ENCODE assay signal across 8 cellular contexts in the genomic region with DNA sequence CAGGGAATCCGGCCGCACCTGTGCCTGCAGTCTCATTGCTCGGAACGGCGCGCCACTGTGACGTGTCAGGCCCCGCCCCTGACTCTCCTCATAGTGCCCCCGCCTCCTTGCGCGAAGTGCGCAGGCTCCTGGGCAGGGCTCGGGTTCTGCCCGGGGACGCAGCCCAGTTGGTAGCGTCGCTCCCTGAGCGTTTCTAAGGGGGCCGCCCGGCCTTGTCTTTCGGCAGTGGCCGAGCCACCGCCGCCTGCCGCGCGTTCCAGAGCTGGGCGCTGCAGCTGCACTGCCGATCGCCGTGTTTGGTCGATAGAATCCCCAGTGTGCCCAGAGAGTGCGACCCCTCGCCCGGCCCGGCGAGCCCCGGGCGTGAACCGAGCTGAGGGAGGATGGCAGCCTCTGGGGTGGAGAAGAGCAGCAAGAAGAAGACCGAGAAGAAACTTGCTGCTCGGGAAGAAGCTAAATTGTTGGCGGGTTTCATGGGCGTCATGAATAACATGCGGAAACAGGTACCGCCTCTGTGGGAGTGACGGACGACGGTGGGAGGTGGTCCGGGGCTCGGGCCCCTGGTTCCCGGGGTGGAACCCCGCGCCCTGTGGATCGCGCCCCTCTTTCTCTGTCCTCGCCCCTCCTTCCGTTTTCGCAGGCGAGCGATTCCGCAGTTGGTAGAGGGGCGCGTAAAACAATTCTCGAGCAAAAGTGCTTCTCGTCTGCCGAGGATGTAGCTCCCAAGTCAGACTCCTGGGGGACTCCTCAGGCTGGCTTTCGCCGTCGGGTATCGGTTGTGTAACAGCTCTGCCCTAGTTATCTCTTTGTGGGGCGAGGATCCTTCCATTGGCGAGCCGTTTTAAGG. TPM values are rescaled to one million over a fixed set of nuclear protein-coding genes. Genes with fewer than 3 reads are reported as not detected.
A peak's percentile ranks its signal among the peaks of the same experiment; 100 is the strongest.
DNase-seq lines count a peak whose midpoint lies in the region; ATAC-seq, FAIRE-seq and TF ChIP-seq lines count a peak whose summit lies in the region.

A gene with protein sequence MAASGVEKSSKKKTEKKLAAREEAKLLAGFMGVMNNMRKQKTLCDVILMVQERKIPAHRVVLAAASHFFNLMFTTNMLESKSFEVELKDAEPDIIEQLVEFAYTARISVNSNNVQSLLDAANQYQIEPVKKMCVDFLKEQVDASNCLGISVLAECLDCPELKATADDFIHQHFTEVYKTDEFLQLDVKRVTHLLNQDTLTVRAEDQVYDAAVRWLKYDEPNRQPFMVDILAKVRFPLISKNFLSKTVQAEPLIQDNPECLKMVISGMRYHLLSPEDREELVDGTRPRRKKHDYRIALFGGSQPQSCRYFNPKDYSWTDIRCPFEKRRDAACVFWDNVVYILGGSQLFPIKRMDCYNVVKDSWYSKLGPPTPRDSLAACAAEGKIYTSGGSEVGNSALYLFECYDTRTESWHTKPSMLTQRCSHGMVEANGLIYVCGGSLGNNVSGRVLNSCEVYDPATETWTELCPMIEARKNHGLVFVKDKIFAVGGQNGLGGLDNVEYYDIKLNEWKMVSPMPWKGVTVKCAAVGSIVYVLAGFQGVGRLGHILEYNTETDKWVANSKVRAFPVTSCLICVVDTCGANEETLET (plus strand): TSS at position 142 of the 847 bp plus-strand sequence. CDS start 242 bp downstream, at position 384.

- H3K9me3 ChIP-seq in OCI-LY3 (ENCODE audit: insufficient read depth, low read length) (no peaks in the 10 kb centered on the region; the same call in 1 of the 2 replicates), endothelial cell of umbilical vein (replicated peaks; ENCODE audit: control insufficient read depth, insufficient read depth, low read length) (no peaks in the 10 kb centered on the region)

- FAIRE-seq in D721Med (lab: Jason Lieb, UNC) = no peak
- peak; percentile 84 for FAIRE-seq in endothelial cell of umbilical vein (lab: Jason Lieb, UNC)

- TF ChIP-seq CTCF in D721Med (IDR thresholded peaks at IDR 0.05; ENCODE audit: insufficient read depth, missing control alignments) (no peak), OCI-LY3 (IDR thresholded peaks at IDR 0.05; ENCODE audit: low read depth, low read length) (no peak), endothelial cell of umbilical vein (IDR thresholded peaks at IDR 0.05; ENCODE audit: extremely low read depth in 1 of 2, insufficient read depth in 1 of 2, low read depth in 1 of 2, low read length in 2 of 2) (peak in 1 of 2 donors; percentile 2)

- TF ChIP-seq POLR2A in endothelial cell of umbilical vein (IDR thresholded peaks at IDR 0.05; ENCODE audit: low read depth, low read length) = peak; percentile 93

- peak within 1 kb of the TSS; percentile 96 for H3K4me3 ChIP-seq in OCI-LY3 (ENCODE audit: low read length)
- peak within 1 kb of the TSS; percentile 89 to 99 (median 96) for H3K4me3 ChIP-seq in endothelial cell of umbilical vein (replicated peaks in 1 of 3; ENCODE audit: insufficient read depth in 1 of 3, low read depth in 1 of 3, low read length in 3 of 3)

- dilution Hi-C loops in endothelial cell of umbilical vein (cut with MboI; ENCODE audit: extremely low pct_ligation_motif_present, low sequenced_read_pairs) = no loop called here

- H3K36me3 ChIP-seq in OCI-LY3 (replicated peaks; ENCODE audit: low read depth, low read length) (no peaks in the 10 kb centered on the region), endothelial cell of umbilical vein (ENCODE audit: control insufficient read depth in 2 of 2, extremely low read depth in 1 of 2, insufficient read depth in 2 of 2, low read length in 2 of 2) (no peaks in the 10 kb centered on the region)

- H3K9me1 ChIP-seq in endothelial cell of umbilical vein (replicated peaks; ENCODE audit: control insufficient read depth, extremely low read depth, insufficient read depth, low read length) = no peaks in the 10 kb centered on the region

- H3K27ac ChIP-seq in OCI-LY3 (ENCODE audit: low read length) (peak within 1 kb of the TSS; percentile 74), endothelial cell of umbilical vein (ENCODE audit: insufficient read depth, low read depth, low read length) (peak within 1 kb of the TSS; percentile 78)

- no peaks in the 10 kb centered on the region for H4K20me1 ChIP-seq in OCI-LY3 (ENCODE audit: insufficient read depth, low read length)
- H4K20me1 ChIP-seq in endothelial cell of umbilical vein (replicated peaks; ENCODE audit: control insufficient read depth, extremely low read depth, insufficient read depth, low read length) = peaks cover 2% of the 10 kb centered on the region

- intact Hi-C loops in endothelial cell of umbilical vein (cut with micrococcal nuclease) = loop anchor here (1.0 to 5.0 kb wide), 2 partner anchors 76 to 94 kb away; a partner anchor contains a TSS

- POLR2A ChIA-PET in endothelial cell of umbilical vein (lab: Charles Lee) = interaction anchor here (1.1 kb wide), 1 partner anchor 20 kb away, joined by 3 read pairs; no protein-coding TSS in a partner anchor

- H3K27me3 ChIP-seq in OCI-LY3 (ENCODE audit: low read depth, low read length) (no peaks in the 10 kb centered on the region), endothelial cell of umbilical vein (ENCODE audit: control insufficient read depth in 2 of 2, insufficient read depth in 2 of 2, low read length in 2 of 2) (no peaks in the 10 kb centered on the region)

- DNase-seq in D721Med (ENCODE audit: insufficient read length, low spot score) = peak; percentile 45
- peak; percentile 89 for DNase-seq in HuH-7 (ENCODE audit: low spot score)
- DNase-seq in activated T-cell treated with anti-CD3 and anti-CD28 coated beads for 1 hour (ENCODE audit: low read depth) = peak; percentile 96
- peak; percentile 95 for DNase-seq in endothelial cell of umbilical vein (ENCODE audit: low read depth, low spot score)
- DNase-seq in midbrain (lab: John Stamatoyannopoulos, UW) = peak; percentile 95
- peak; percentile 96 to 97 for DNase-seq in stimulated activated CD8-positive, alpha-beta memory T cell treated with anti-CD3 and anti-CD28 coated beads, Interleukin-2, amount 100 ng/mL, for 48 hours (ENCODE audit: low read depth in 2 of 2)

- BruUV-seq in endothelial cell of umbilical vein (replicated peaks; lab: Mats Ljungman, UMichigan) = no TSS peak

- ATAC-seq in GM21515 (IDR thresholded peaks at IDR 0.05; ENCODE audit: unreplicated experiment) = peak; percentile 96

- peak within 1 kb of the TSS; percentile 94 for H2AFZ ChIP-seq in OCI-LY3 (ENCODE audit: low read depth, low read length)
- H2AFZ ChIP-seq in endothelial cell of umbilical vein (ENCODE audit: low read depth, low read length) = peak within 1 kb of the TSS; percentile 100

- CTCF ChIA-PET in endothelial cell of umbilical vein (lab: Charles Lee) = interaction anchor here (1.0 to 2.2 kb wide), 11 partner anchors 9 to 546 kb away, joined by 3 to 26 read pairs (median 4); no protein-coding TSS in a partner anchor

- H3K4me2 ChIP-seq in OCI-LY3 (ENCODE audit: low read length) (peak within 1 kb of the TSS; percentile 84), endothelial cell of umbilical vein (ENCODE audit: insufficient read depth, low read length) (peak within 1 kb of the TSS; percentile 99)

- H3K9ac ChIP-seq in OCI-LY3 (ENCODE audit: low read length) = peak within 1 kb of the TSS; percentile 84
- peak within 1 kb of the TSS; percentile 94 for H3K9ac ChIP-seq in endothelial cell of umbilical vein (replicated peaks; ENCODE audit: extremely low read depth, insufficient read depth, low read length)

- H3K79me2 ChIP-seq in OCI-LY3 (ENCODE audit: low read length) (peaks cover 8% of the 10 kb centered on the region), endothelial cell of umbilical vein (ENCODE audit: control insufficient read depth, insufficient read depth, low read length) (peaks cover 37% of the 10 kb centered on the region)

- H3K4me1 ChIP-seq in OCI-LY3 (ENCODE audit: low read length) = peaks cover 13% of the 10 kb centered on the region
- peaks cover 17% of the 10 kb centered on the region for H3K4me1 ChIP-seq in endothelial cell of umbilical vein (ENCODE audit: control insufficient read depth, extremely low read depth, insufficient read depth, low read length)

TF ChIP-seq in endothelial cell of umbilical vein, 7 proteins besides CTCF, POLR2A, EP300 and RAD21:
- TF ChIP-seq EZH2 (IDR thresholded peaks at IDR 0.05; ENCODE audit: borderline replicate concordance, low read depth, low read length, severe bottlenecking) (no peak), MYC (IDR thresholded peaks at IDR 0.05; ENCODE audit: low read depth, low read length) (no peak), POLR2AphosphoS5 (IDR thresholded peaks at IDR 0.05; ENCODE audit: insufficient read depth, low read depth, low read length) (peak; percentile 89), JUN (IDR thresholded peaks at IDR 0.05; ENCODE audit: borderline replicate concordance, insufficient read depth, insufficient read length, low read depth) (no peak), GATA2 (IDR thresholded peaks at IDR 0.05; ENCODE audit: insufficient read depth, insufficient read length, low read depth, low read length) (no peak)
- TF ChIP-seq, protein P1, sequence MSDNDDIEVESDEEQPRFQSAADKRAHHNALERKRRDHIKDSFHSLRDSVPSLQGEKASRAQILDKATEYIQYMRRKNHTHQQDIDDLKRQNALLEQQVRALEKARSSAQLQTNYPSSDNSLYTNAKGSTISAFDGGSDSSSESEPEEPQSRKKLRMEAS (IDR thresholded peaks at IDR 0.05; ENCODE audit: insufficient read depth, insufficient read length) = no peak

RNA-seq across cellular contexts. Expression of the gene that starts here (rescaled TPM):
- 29.0 and 32.1 TPM in 2 replicates for total RNA-seq in endothelial cell of umbilical vein
- polyA plus RNA-seq in endothelial cell of umbilical vein = 13.7 and 21.3 TPM in 2 replicates
- 28.4 and 30.4 TPM in 2 replicates for polyA plus RNA-seq in endothelial cell of umbilical vein (2011; cell fraction: cytosol; rRNA removed)
- 20.2 and 27.8 TPM in 2 replicates for polyA plus RNA-seq in endothelial cell of umbilical vein (2011; cell fraction: nucleus; rRNA removed)
- 32.8 and 43.3 TPM in 2 replicates for polyA plus RNA-seq in endothelial cell of umbilical vein (2012)
- 14.9 and 19.2 TPM in 2 replicates for polyA minus RNA-seq in endothelial cell of umbilical vein
- polyA minus RNA-seq in endothelial cell of umbilical vein (2011; cell fraction: cytosol; rRNA and poly(A)+ RNA removed) = 15.2 TPM
- 22.0 and 23.4 TPM in 2 replicates for polyA minus RNA-seq in endothelial cell of umbilical vein (2011; cell fraction: nucleus; rRNA and poly(A)+ RNA removed)

Comparison
In these comparisons a context has a peak if more than half of its experiments do, and no peak if none do; other contexts are left out.
1. Peak in every context shown above with its lines: DNase-seq, ATAC-seq, H3K4me3 ChIP-seq and H3K27ac ChIP-seq.
2. DNase-seq: peak in every context shown above with its lines; median percentile 96 in stimulated activated CD8-positive, alpha-beta memory T cell treated with anti-CD3 and anti-CD28 coated beads, Interleukin-2, amount 100 ng/mL, for 48 hours; 96 in activated T-cell treated with anti-CD3 and anti-CD28 coated beads for 1 hour; 95 in endothelial cell of umbilical vein; 95 in midbrain; 89 in HuH-7; 45 in D721Med.